ENCODE assay signal across 8 cellular contexts in genomic region chr20:41476013-41476441, GRCh38.
DNase-seq lines count a peak whose midpoint lies in the region; ATAC-seq and TF ChIP-seq lines count a peak whose summit lies in the region.

No MANE protein-coding gene starts in this region.

- no TSS peak for BruUV-seq in IMR-90 (replicated peaks; lab: Mats Ljungman, UMichigan)

- no peak overlapping the region; the same call in 1 of the 2 replicates for H3K14ac ChIP-seq in IMR-90 (replicated peaks; ENCODE audit: low read depth, low read length)

- CTCF ChIA-PET in IMR-90 (lab: Yijun Ruan, JAX): interaction anchor here (0.6 kb wide), 1 partner anchor 1970 kb away, joined by 4 read pairs; no protein-coding TSS in a partner anchor

- TF ChIP-seq RAD21 in IMR-90 (IDR thresholded peaks at IDR 0.05; ENCODE audit: low read length): no peak

- peaks cover 5 to 22% of the 10 kb centered on the region in 2 experiments; a peak in 2 of 4 replicates for H3K79me1 ChIP-seq in IMR-90 (ENCODE audit: low read depth in 1 of 2, low read length in 2 of 2)

- H4K8ac ChIP-seq in IMR-90 (ENCODE audit: low read depth in 2 of 2, low read length in 2 of 2): no peak overlapping the region

- H4K20me1 ChIP-seq in IMR-90 (ENCODE audit: insufficient read depth, low read length): no peaks in the 10 kb centered on the region

- H3K27me3 ChIP-seq in IMR-90 (ENCODE audit: control insufficient read depth, insufficient read depth, low read length): no peaks in the 10 kb centered on the region
- no peaks in the 10 kb centered on the region for H3K27me3 ChIP-seq in stomach

- H4K5ac ChIP-seq in IMR-90 (ENCODE audit: low read depth, low read length): no peak overlapping the region

- DNase-seq in IMR-90: peak; percentile 68
- DNase-seq in SK-N-MC (ENCODE audit: low read depth, low spot score): peak; percentile 12
- DNase-seq in glomerular endothelial cell (ENCODE audit: extremely low read depth, low read depth, low spot score): peak; percentile 50
- DNase-seq in stomach: peak; percentile 45
- DNase-seq in inferior parietal cortex (ENCODE audit: extremely low spot score): no peak
- no peak for DNase-seq in hippocampal formation (lab: John Stamatoyannopoulos, UW)

- no peak overlapping the region for H2AFZ ChIP-seq in IMR-90 (replicated peaks; ENCODE audit: low read length, poor library complexity)

- H3K36me3 ChIP-seq in IMR-90 (ENCODE audit: control insufficient read depth, insufficient read depth, low read length) (peaks cover 6% of the 10 kb centered on the region), SK-N-MC (ENCODE audit: insufficient read depth, low read length) (peaks cover 52% of the 10 kb centered on the region), stomach (peaks cover 6 to 52% (median 38%) of the 10 kb centered on the region in 4 donors)

- no peak overlapping the region for H3K4me3 ChIP-seq in IMR-90 (ENCODE audit: insufficient read depth, low read depth, low read length)
- H3K4me3 ChIP-seq in SK-N-MC: 0 out of 2 replicates have a peak overlapping the region, but pooled peaks have one; percentile 11
- H3K4me3 ChIP-seq in stomach: no peak overlapping the region

- POLR2A ChIA-PET in IMR-90 (lab: Charles Lee; ENCODE audit: unreplicated experiment): no interaction called here

- no peak for TF ChIP-seq POLR2A in IMR-90 (IDR thresholded peaks at IDR 0.05; ENCODE audit: low read depth, low read length)
- TF ChIP-seq POLR2A in stomach (IDR thresholded peaks at IDR 0.05): no peak

- TF ChIP-seq EP300 in stomach (IDR thresholded peaks at IDR 0.05): no peak

- H3K9me3 ChIP-seq in IMR-90 (ENCODE audit: control insufficient read depth, insufficient read depth, low read length) (no peaks in the 10 kb centered on the region), SK-N-MC (ENCODE audit: low read depth, low read length) (no peaks in the 10 kb centered on the region; the same call in 1 of the 2 replicates), stomach (no peaks in the 10 kb centered on the region)

- peak overlapping the region; percentile 61 for H2BK5ac ChIP-seq in IMR-90 (ENCODE audit: low read depth, low read length, poor library complexity, severe bottlenecking)

- H3K56ac ChIP-seq in IMR-90 (ENCODE audit: extremely low read depth, insufficient read depth, low read length): no peak overlapping the region

- H3K9ac ChIP-seq in IMR-90 (ENCODE audit: low read depth, low read length): no peak overlapping the region
- H3K9ac ChIP-seq in SK-N-MC (ENCODE audit: insufficient read length): no peak overlapping the region

- no peak overlapping the region for H2BK120ac ChIP-seq in IMR-90 (ENCODE audit: low read depth, low read length)

- H3K4me2 ChIP-seq in IMR-90 (ENCODE audit: low read depth, low read length): no peak overlapping the region

- dilution Hi-C loops in IMR-90 (cut with HindIII; ENCODE audit: low sequenced_read_pairs, unreplicated experiment): no loop called here

- H3K27ac ChIP-seq in IMR-90 (ENCODE audit: insufficient read depth, low read length): peak overlapping the region; percentile 4; the same call in 1 of the 2 replicates
- peak overlapping the region; percentile 67 for H3K27ac ChIP-seq in SK-N-MC
- peak overlapping the region in 3 of 5 donors; percentile 24 to 57 (median 43) for H3K27ac ChIP-seq in stomach

- no peak overlapping the region for H3K18ac ChIP-seq in IMR-90 (ENCODE audit: low read depth, low read length)

- no peak overlapping the region for H3K23ac ChIP-seq in IMR-90 (ENCODE audit: low read depth, low read length)

- H2AK5ac ChIP-seq in IMR-90 (ENCODE audit: low read depth, low read length): no peak overlapping the region; the same call in 1 of the 2 replicates

- TF ChIP-seq CTCF in IMR-90 (conservative IDR thresholded peaks at IDR 0.05; ENCODE audit: low read depth, low read length) (no peak), stomach (IDR thresholded peaks at IDR 0.05) (no peak)

- H4K91ac ChIP-seq in IMR-90 (ENCODE audit: insufficient read depth, low read depth, low read length): no peak overlapping the region

- no peak overlapping the region for H2BK15ac ChIP-seq in IMR-90 (ENCODE audit: low read depth, low read length)

- H3K9me1 ChIP-seq in IMR-90 (ENCODE audit: insufficient read depth, low read length): no peaks in the 10 kb centered on the region; the same call in 1 of the 2 replicates

- no peak overlapping the region for H2AK9ac ChIP-seq in IMR-90 (replicated peaks; ENCODE audit: low read depth, low read length, poor library complexity)

- H3K4ac ChIP-seq in IMR-90 (ENCODE audit: low read depth, low read length): no peak overlapping the region

- no peak overlapping the region for H2BK20ac ChIP-seq in IMR-90 (ENCODE audit: low read depth, low read length)

- peak; percentile 24; the same call in 1 of the 2 replicates for ATAC-seq in IMR-90 (ENCODE audit: low read depth)
- no peak for ATAC-seq in HG03095 (IDR thresholded peaks at IDR 0.05; ENCODE audit: unreplicated experiment)
- no peak for ATAC-seq in GM18907 (IDR thresholded peaks at IDR 0.05; ENCODE audit: unreplicated experiment)

- H3K4me1 ChIP-seq in IMR-90 (ENCODE audit: control insufficient read depth, insufficient read depth, low read length) (peaks cover 12% of the 10 kb centered on the region), stomach (peaks cover 0 to 21% (median 15%) of the 10 kb centered on the region in 4 donors)

- in situ Hi-C loops in IMR-90 (cut with MboI; ENCODE audit: low sequenced_read_pairs): no loop called here

- intact Hi-C loops in IMR-90 (cut with micrococcal nuclease) (no loop called here), stomach (cut with DNase I; ENCODE audit: low total_unique reads) (no loop called here)

TF ChIP-seq in IMR-90, 13 proteins besides CTCF, POLR2A, EP300 and RAD21:
- TF ChIP-seq SMC3 (IDR thresholded peaks at IDR 0.05; ENCODE audit: low read depth, low read length) (no peak), RCOR1 (IDR thresholded peaks at IDR 0.05; ENCODE audit: insufficient replicate concordance, low read length) (no peak), FOS (IDR thresholded peaks at IDR 0.05; ENCODE audit: low read depth, low read length) (no peak), MXI1 (IDR thresholded peaks at IDR 0.05; ENCODE audit: borderline replicate concordance, low read depth, low read length) (no peak), CHD1 (IDR thresholded peaks at IDR 0.05; ENCODE audit: low read depth, low read length) (no peak)

Comparison
In these comparisons a context has a peak if more than half of its experiments do, and no peak if none do; other contexts are left out.
1. DNase-seq: peak in IMR-90 (single experiment), SK-N-MC (single experiment), glomerular endothelial cell (single experiment) and stomach (single experiment); none in inferior parietal cortex (single experiment) and hippocampal formation (0 of 2).
2. H3K27ac ChIP-seq: peak in every context shown above with its lines; median percentile 67 in SK-N-MC; 43 in stomach; 4 in IMR-90.